In genomic region chr1:233364026-233364425, GRCh38 we compare ENCODE assay signal across 20 cellular contexts.
"Had no signal": no experiment of that assay in that cellular context is flagged by ENCODE, and none has a peak within 500 bp of the region (broad histone marks: within the 10 kb centered on the region; RNA-seq: fewer than 3 reads in every experiment).

No MANE protein-coding gene starts in this region.

- H3K27me3 Mint-ChIP-seq: stimulated activated memory B cell treated with anti-CD40 and anti-IgM and Interleukin-4, amounts not matched to agents 10 μg/mL and 1 μg/mL and 100 μg/mL, for 72 hours had no signal

- DNase-seq: effector memory CD8-positive, alpha-beta T cell; esophagus squamous epithelium; glutamatergic neuron; islet precursor cell; left colon; mucosa of descending colon; naive thymus-derived CD8-positive, alpha-beta T cell; posterior cingulate gyrus; small intestine; stimulated activated CD4-positive, alpha-beta T cell treated with anti-CD3 and anti-CD28 coated beads, Interleukin-4, amount 100 ng/mL, for 24 hours; testis; upper lobe of right lung had no signal

- ATAC-seq: effector memory CD8-positive, alpha-beta T cell; gastroesophageal sphincter; left colon; mucosa of descending colon; naive thymus-derived CD8-positive, alpha-beta T cell; stimulated activated memory B cell treated with anti-CD40 and anti-IgM and Interleukin-4, amounts not matched to agents 10 μg/mL and 1 μg/mL and 100 μg/mL, for 72 hours had no signal

- H3K4me1 Mint-ChIP-seq: naive thymus-derived CD8-positive, alpha-beta T cell; neural crest cell; stimulated activated memory B cell treated with anti-CD40 and anti-IgM and Interleukin-4, amounts not matched to agents 10 μg/mL and 1 μg/mL and 100 μg/mL, for 72 hours had no signal

- H3K9me3 Mint-ChIP-seq: effector memory CD8-positive, alpha-beta T cell; naive thymus-derived CD8-positive, alpha-beta T cell; neural crest cell; stimulated activated memory B cell treated with anti-CD40 and anti-IgM and Interleukin-4, amounts not matched to agents 10 μg/mL and 1 μg/mL and 100 μg/mL, for 72 hours; stimulated activated naive CD8-positive, alpha-beta T cell treated with anti-CD3 and anti-CD28 coated beads, Interleukin-15, Interleukin-2, amounts not matched to agents 100 ng/mL and 50 ng/mL, for 24 hours had no signal

- H3K27ac Mint-ChIP-seq: effector memory CD8-positive, alpha-beta T cell; naive thymus-derived CD8-positive, alpha-beta T cell; stimulated activated memory B cell treated with anti-CD40 and anti-IgM and Interleukin-4, amounts not matched to agents 10 μg/mL and 1 μg/mL and 100 μg/mL, for 72 hours; stimulated activated naive CD8-positive, alpha-beta T cell treated with anti-CD3 and anti-CD28 coated beads, Interleukin-15, Interleukin-2, amounts not matched to agents 100 ng/mL and 50 ng/mL, for 24 hours had no signal

- H3K4me1 ChIP-seq: esophagus squamous epithelium, gastroesophageal sphincter, right atrium auricular region, tibial nerve, upper lobe of right lung, vagina had no signal

- H3K9me3 ChIP-seq: esophagus squamous epithelium, gastroesophageal sphincter, mucosa of descending colon, right atrium auricular region, testis, tibial nerve, upper lobe of right lung, vagina had no signal

- H3K36me3 Mint-ChIP-seq: naive thymus-derived CD8-positive, alpha-beta T cell had no signal

- H3K4me3 ChIP-seq: esophagus squamous epithelium, gastroesophageal sphincter, mucosa of descending colon, right atrium auricular region, testis, tibial nerve, upper lobe of right lung, vagina had no signal

- H3K27ac ChIP-seq: epithelial cell of prostate, esophagus squamous epithelium, gastroesophageal sphincter, right atrium auricular region, testis, tibial nerve, upper lobe of right lung, vagina had no signal

- H3K4me3 Mint-ChIP-seq: effector memory CD8-positive, alpha-beta T cell; naive thymus-derived CD8-positive, alpha-beta T cell; neural crest cell; stimulated activated memory B cell treated with anti-CD40 and anti-IgM and Interleukin-4, amounts not matched to agents 10 μg/mL and 1 μg/mL and 100 μg/mL, for 72 hours; stimulated activated naive CD8-positive, alpha-beta T cell treated with anti-CD3 and anti-CD28 coated beads, Interleukin-15, Interleukin-2, amounts not matched to agents 100 ng/mL and 50 ng/mL, for 24 hours had no signal

- H3K36me3 ChIP-seq: esophagus squamous epithelium, gastroesophageal sphincter, right atrium auricular region, tibial nerve, upper lobe of right lung, vagina had no signal
